ENCODE assay signal across 7 cellular contexts in genomic region chr16:10945065-10945787, GRCh38. TPM values are rescaled to one million over a fixed set of nuclear protein-coding genes. Genes with fewer than 3 reads are reported as not detected.
DNase-seq lines count a peak whose midpoint lies in the region; ATAC-seq and TF ChIP-seq lines count a peak whose summit lies in the region.

No MANE protein-coding gene starts in this region.

- TF ChIP-seq CTCF in H9 (conservative IDR thresholded peaks at IDR 0.05): no peak
- TF ChIP-seq CTCF in gastroesophageal sphincter (IDR thresholded peaks at IDR 0.05): no peak

- peaks cover 11% of the 10 kb centered on the region for H3K23me2 ChIP-seq in H9 (ENCODE audit: insufficient read length, low read depth, low read length, poor library complexity, severe bottlenecking)

- H3K18ac ChIP-seq in H9 (ENCODE audit: insufficient read length, low read depth, low read length): no peak overlapping the region

- H3K27me3 Mint-ChIP-seq in H9 (ENCODE audit: low read depth) (no peaks in the 10 kb centered on the region; the same call in 1 of the 2 replicates), T-cell (no peaks in the 10 kb centered on the region)

- H3K79me1 ChIP-seq in H9 (ENCODE audit: insufficient read depth, low read depth, low read length, poor library complexity, severe bottlenecking): peaks cover 2% of the 10 kb centered on the region

- no peak overlapping the region for H2BK12ac ChIP-seq in H9 (ENCODE audit: insufficient read length, low read depth, low read length)

- H3K4me1 ChIP-seq in H9 (ENCODE audit: insufficient read depth, low read length): peaks cover 22% of the 10 kb centered on the region; the same call in 1 of the 2 replicates
- H3K4me1 ChIP-seq in gastroesophageal sphincter: peaks cover 4 to 56% (median 31%) of the 10 kb centered on the region in 3 donors
- H3K4me1 ChIP-seq in skeletal muscle satellite cell (ENCODE audit: control insufficient read depth, insufficient read depth, low read length): peaks cover 54% of the 10 kb centered on the region

- no peak overlapping the region for H3K14ac ChIP-seq in H9 (ENCODE audit: insufficient read depth, low read length)

- no CpG with 5 or more reads among the region's 14 CpGs for WGBS in H9 (ENCODE audit: extremely low coverage, insufficient read length, low lambda C conversion rate)
- WGBS in gastroesophageal sphincter (ENCODE audit: low coverage in 1 of 2), 2 donors: 29 to 34% methylated on average over 5 to 12 of the region's 14 CpGs

- no peak overlapping the region for H3K27ac Mint-ChIP-seq in H9
- H3K27ac Mint-ChIP-seq in T-cell: peak overlapping the region; percentile 50 to 86

- H3K36me3 Mint-ChIP-seq in H9 (ENCODE audit: insufficient read depth in 1 of 3, low read depth in 3 of 3): peaks cover 0 to 4% (median 0%) of the 10 kb centered on the region in 3 experiments; a peak in 1 of 7 replicates
- H3K36me3 Mint-ChIP-seq in T-cell: no peaks in the 10 kb centered on the region

- CTCF ChIA-PET in T-cell (lab: Charles Lee): interaction anchor here in 1 of 2 donors (0.5 to 1.4 kb wide), 5 partner anchors 9 to 1017 kb away, joined by 3 to 8 read pairs (median 4); partner anchors contain the start of gene SOCS1

- peak overlapping the region; percentile 83 to 95 for H3K4me3 Mint-ChIP-seq in H9
- H3K4me3 Mint-ChIP-seq in T-cell: peak overlapping the region; percentile 86 to 91 (median 87)

- no peaks in the 10 kb centered on the region; the same call in 1 of the 2 replicates for H3K79me2 ChIP-seq in H9 (ENCODE audit: insufficient read depth, low read length)

- H2AK5ac ChIP-seq in H9 (ENCODE audit: insufficient read length, low read length): no peak overlapping the region

- H3K4ac ChIP-seq in H9 (ENCODE audit: low read depth, low read length): no peak overlapping the region

- no peak for DNase-seq in H9
- DNase-seq in T-cell: no peak
- DNase-seq in NCI-H2196 (lab: John Stamatoyannopoulos, UW; ENCODE audit: unreplicated experiment): no peak
- DNase-seq in activated CD4-positive, alpha-beta T cell treated with anti-CD3 and anti-CD28 coated beads, Interleukin-2, amount 50 U/mL, for 48 hours: no peak

- no peak overlapping the region for H3K9ac ChIP-seq in H9 (ENCODE audit: extremely low read depth, insufficient read length, low read length)
- peak overlapping the region; percentile 90 for H3K9ac ChIP-seq in skeletal muscle satellite cell (ENCODE audit: low read depth, low read length)

- H3K4me2 ChIP-seq in H9 (ENCODE audit: insufficient read depth, insufficient read length, low read length) (peak overlapping the region; percentile 85), skeletal muscle satellite cell (ENCODE audit: low read length) (peak overlapping the region; percentile 97)

- TF ChIP-seq EP300 in gastroesophageal sphincter (IDR thresholded peaks at IDR 0.05): no peak

- H2BK15ac ChIP-seq in H9 (ENCODE audit: low read depth, low read length): no peak overlapping the region

- no peaks in the 10 kb centered on the region for H3K9me3 ChIP-seq in H9 (ENCODE audit: control insufficient read depth, low read depth, low read length)
- H3K9me3 ChIP-seq in gastroesophageal sphincter: no peaks in the 10 kb centered on the region
- H3K9me3 ChIP-seq in skeletal muscle satellite cell (replicated peaks; ENCODE audit: low read length): no peaks in the 10 kb centered on the region

- no peak overlapping the region for H2BK120ac ChIP-seq in H9 (ENCODE audit: low read depth, low read length, poor library complexity, severe bottlenecking)

- H3K27me3 ChIP-seq in H9 (ENCODE audit: insufficient read depth, low read length): no peaks in the 10 kb centered on the region
- H3K27me3 ChIP-seq in gastroesophageal sphincter: no peaks in the 10 kb centered on the region
- H3K27me3 ChIP-seq in skeletal muscle satellite cell (ENCODE audit: control insufficient read depth, insufficient read depth, low read length): no peaks in the 10 kb centered on the region

- no peak overlapping the region for H2AFZ ChIP-seq in H9 (ENCODE audit: low read length)

- H3K27ac ChIP-seq in H9 (ENCODE audit: insufficient read length, low read depth, low read length): no peak overlapping the region
- H3K27ac ChIP-seq in gastroesophageal sphincter: peak overlapping the region in 1 of 4 donors; percentile 94

- H3K9me3 Mint-ChIP-seq in H9 (no peaks in the 10 kb centered on the region), T-cell (no peaks in the 10 kb centered on the region)

- no peak for TF ChIP-seq POLR2A in gastroesophageal sphincter (IDR thresholded peaks at IDR 0.05)

- H4K8ac ChIP-seq in H9 (replicated peaks; ENCODE audit: insufficient read length, low read depth, low read length): no peak overlapping the region

- H3K4me1 Mint-ChIP-seq in H9 (peaks cover 64 to 74% of the 10 kb centered on the region in 2 experiments), T-cell (peaks cover 66 to 75% (median 73%) of the 10 kb centered on the region in 3 donors)

- no peak overlapping the region for H3T11ph ChIP-seq in H9 (ENCODE audit: low read length)

- POLR2A ChIA-PET in T-cell (lab: Charles Lee): interaction anchor here in 1 of 2 donors (0.5 to 0.6 kb wide), 3 partner anchors 764 to 890 kb away, joined by 3 to 4 read pairs (median 3); no protein-coding TSS in a partner anchor

- H3K23ac ChIP-seq in H9 (ENCODE audit: insufficient read length, low read depth, low read length): no peak overlapping the region

- no peak overlapping the region for H2BK5ac ChIP-seq in H9 (ENCODE audit: insufficient read length, low read length)

- H3K36me3 ChIP-seq in gastroesophageal sphincter (no peaks in the 10 kb centered on the region), skeletal muscle satellite cell (ENCODE audit: insufficient read depth, low read length) (peaks cover under 1% of the 10 kb centered on the region)

- H3K56ac ChIP-seq in H9 (ENCODE audit: insufficient read length, low read depth, low read length): no peak overlapping the region

- no peak overlapping the region for H4K91ac ChIP-seq in H9 (ENCODE audit: insufficient read length, low read depth, low read length)

- H4K5ac ChIP-seq in H9 (ENCODE audit: insufficient read length, low read depth, low read length): no peak overlapping the region

- ATAC-seq in T-cell (replicated peaks in 1 of 4) (no peak), gastroesophageal sphincter (no peak), GM21526 (IDR thresholded peaks at IDR 0.05; ENCODE audit: low FRiP score, unreplicated experiment) (no peak)

- no peaks in the 10 kb centered on the region for H4K20me1 ChIP-seq in H9 (ENCODE audit: control insufficient read depth, insufficient read depth, insufficient read length)

- no peak overlapping the region for H2BK20ac ChIP-seq in H9 (ENCODE audit: low read depth, low read length, poor library complexity, severe bottlenecking)

- peak overlapping the region; percentile 70 to 81 for H3K4me3 ChIP-seq in gastroesophageal sphincter
- peak overlapping the region; percentile 93 for H3K4me3 ChIP-seq in skeletal muscle satellite cell (ENCODE audit: low read length)

RNA-seq across cellular contexts. Expression of gene CLEC16A, which starts 0.9 kb away (rescaled TPM):
- 14.6 and 15.2 TPM in 2 replicates for total RNA-seq in H9 (2021)
- total RNA-seq in T-cell: 10 to 100 TPM; 27.4 to 34.6 (median 28.7) TPM
- 10 to 100 TPM; 19.9 to 38.3 (median 35.0) TPM for total RNA-seq in gastroesophageal sphincter
- total RNA-seq in skeletal muscle satellite cell (2012; rRNA removed): 12.7 TPM in 2 replicates

RNA-seq across cellular contexts. Expression of gene DEXI, which starts 3.0 kb away (rescaled TPM):
- 27.5 and 28.3 TPM in 2 replicates for total RNA-seq in H9 (2021)
- total RNA-seq in T-cell: 10 to 100 TPM; 12.2 to 39.8 (median 34.1) TPM
- total RNA-seq in gastroesophageal sphincter: 100 to 1,000 TPM in 2 of 4 donors, 10 to 100 TPM in 2; 79.2 to 136 (median 102) TPM
- 41.6 and 43.5 TPM in 2 replicates for total RNA-seq in skeletal muscle satellite cell (2012; rRNA removed)

Comparison
In these comparisons a context has a peak if more than half of its experiments do, and no peak if none do; other contexts are left out.
1. H3K27ac Mint-ChIP-seq: peak in T-cell (2 of 2); none in H9 (0 of 3).